Comparison of ENCODE assay signal across 9 cellular contexts in the genomic region with DNA sequence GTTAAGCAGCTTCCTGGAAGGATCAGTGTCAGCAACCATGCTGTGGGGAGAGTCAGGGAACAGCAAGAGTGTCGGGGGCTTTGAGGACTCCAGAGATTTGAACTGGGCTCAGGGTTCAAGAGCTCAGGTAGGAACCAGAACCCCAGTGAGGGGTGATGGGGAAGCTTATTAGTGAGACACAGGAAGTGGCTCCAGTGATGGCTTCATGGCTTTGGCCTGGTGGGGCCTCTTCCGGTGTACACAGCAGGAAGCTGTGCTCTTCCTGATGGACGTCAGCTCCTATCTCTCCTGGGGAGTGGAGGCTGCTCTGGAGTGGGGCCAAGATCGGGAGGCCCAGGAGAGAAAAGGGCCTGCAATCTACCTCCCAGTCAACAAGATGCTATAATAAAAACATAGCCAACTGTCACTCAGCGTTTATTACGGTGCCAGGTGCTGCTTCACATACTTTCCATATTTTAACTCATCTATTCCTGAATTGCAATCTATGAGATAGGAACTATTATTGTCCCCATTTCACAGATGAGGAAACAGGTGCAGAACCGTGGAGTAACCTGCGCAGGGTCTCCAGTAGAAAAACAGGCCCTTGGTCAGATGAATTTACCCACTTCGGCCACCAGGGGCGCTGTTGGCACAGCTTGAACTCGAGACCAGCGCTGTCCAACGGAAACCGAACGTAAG.
A peak's percentile ranks its signal among the peaks of the same experiment; 100 is the strongest.
DNase-seq lines count a peak whose midpoint lies in the region; ATAC-seq and TF ChIP-seq lines count a peak whose summit lies in the region.
"Had no signal": no experiment of that assay in that cellular context is flagged by ENCODE, and none has a peak within 500 bp of the region (broad histone marks: within the 10 kb centered on the region; RNA-seq: fewer than 3 reads in every experiment).

No MANE protein-coding gene starts in this region.

- peak; percentile 85 for TF ChIP-seq CTCF in foreskin keratinocyte (conservative IDR thresholded peaks at IDR 0.05)
- peak; percentile 92 for TF ChIP-seq CTCF in osteocyte (IDR thresholded peaks at IDR 0.05)
- TF ChIP-seq CTCF in vagina (IDR thresholded peaks at IDR 0.05), result peak; percentile 81 to 87 (median 81)

- no peak overlapping the region for H3K27ac ChIP-seq in CD4-positive, CD25-positive, alpha-beta regulatory T cell (ENCODE audit: insufficient read depth, low read length, poor library complexity, severe bottlenecking)
- H3K27ac ChIP-seq in foreskin keratinocyte (no peak overlapping the region), vagina (no peak overlapping the region)
- H3K27ac ChIP-seq: SJSA1 had no signal

- no peaks in the 10 kb centered on the region for H3K36me3 ChIP-seq in CD4-positive, CD25-positive, alpha-beta regulatory T cell (ENCODE audit: control insufficient read depth, insufficient read depth, low read length)
- H3K36me3 ChIP-seq in H7 (replicated peaks; ENCODE audit: control insufficient read depth, insufficient read depth, low read length) (no peaks in the 10 kb centered on the region), vagina (no peaks in the 10 kb centered on the region)
- H3K36me3 ChIP-seq: SJSA1 had no signal

- H3K4me1 ChIP-seq in CD4-positive, CD25-positive, alpha-beta regulatory T cell (ENCODE audit: control insufficient read depth, insufficient read depth, low read length, poor library complexity, severe bottlenecking), result no peaks in the 10 kb centered on the region
- no peaks in the 10 kb centered on the region for H3K4me1 ChIP-seq in foreskin keratinocyte
- H3K4me1 ChIP-seq in vagina, result no peaks in the 10 kb centered on the region

- H3K4me3 ChIP-seq in CD4-positive, CD25-positive, alpha-beta regulatory T cell (ENCODE audit: low read depth, low read length), result no peak overlapping the region
- H3K4me3 ChIP-seq in H7 (ENCODE audit: insufficient read depth, low read depth, low read length) (no peak overlapping the region), vagina (no peak overlapping the region)
- H3K4me3 ChIP-seq: SJSA1 had no signal

- H3K36me3 Mint-ChIP-seq in CD4-positive, CD25-positive, alpha-beta regulatory T cell, result no peaks in the 10 kb centered on the region
- no peaks in the 10 kb centered on the region for H3K36me3 Mint-ChIP-seq in activated T-helper 17 cell treated with anti-CD3 and anti-CD28 coated beads, Interleukin-2, amount 50 U/mL, for 72 hours (ENCODE audit: low read depth)
- H3K36me3 Mint-ChIP-seq in osteocyte (ENCODE audit: unreplicated experiment), result no peaks in the 10 kb centered on the region

- no peaks in the 10 kb centered on the region for H3K27me3 ChIP-seq in CD4-positive, CD25-positive, alpha-beta regulatory T cell (ENCODE audit: control insufficient read depth, insufficient read depth, low read length)
- H3K27me3 ChIP-seq in H7 (ENCODE audit: control insufficient read depth, insufficient read depth, low read length), result no peaks in the 10 kb centered on the region
- H3K27me3 ChIP-seq in foreskin keratinocyte, result peaks cover 21% of the 10 kb centered on the region
- no peaks in the 10 kb centered on the region for H3K27me3 ChIP-seq in vagina
- H3K27me3 ChIP-seq: SJSA1 had no signal

- H3K27me3 Mint-ChIP-seq in CD4-positive, CD25-positive, alpha-beta regulatory T cell, result no peaks in the 10 kb centered on the region
- H3K27me3 Mint-ChIP-seq in activated T-helper 17 cell treated with anti-CD3 and anti-CD28 coated beads, Interleukin-2, amount 50 U/mL, for 72 hours, result peaks cover 6% of the 10 kb centered on the region
- peaks cover 4% of the 10 kb centered on the region for H3K27me3 Mint-ChIP-seq in osteocyte (ENCODE audit: unreplicated experiment)

- no peak for ATAC-seq in CD4-positive, CD25-positive, alpha-beta regulatory T cell (ENCODE audit: low read depth in 2 of 2)
- ATAC-seq in activated T-helper 17 cell treated with anti-CD3 and anti-CD28 coated beads, Interleukin-2, amount 50 U/mL, for 72 hours (replicated peaks), result peak; percentile 43
- peak; percentile 33 for ATAC-seq in foreskin keratinocyte
- no peak for ATAC-seq in GM19395 (IDR thresholded peaks at IDR 0.05; ENCODE audit: unreplicated experiment)

- no peaks in the 10 kb centered on the region for H3K9me3 Mint-ChIP-seq in CD4-positive, CD25-positive, alpha-beta regulatory T cell
- no peaks in the 10 kb centered on the region for H3K9me3 Mint-ChIP-seq in activated T-helper 17 cell treated with anti-CD3 and anti-CD28 coated beads, Interleukin-2, amount 50 U/mL, for 72 hours
- no peaks in the 10 kb centered on the region for H3K9me3 Mint-ChIP-seq in osteocyte (ENCODE audit: unreplicated experiment)

- H3K27ac Mint-ChIP-seq in CD4-positive, CD25-positive, alpha-beta regulatory T cell, result no peak overlapping the region
- H3K27ac Mint-ChIP-seq in activated T-helper 17 cell treated with anti-CD3 and anti-CD28 coated beads, Interleukin-2, amount 50 U/mL, for 72 hours, result no peak overlapping the region
- H3K27ac Mint-ChIP-seq in osteocyte (ENCODE audit: unreplicated experiment), result no peak overlapping the region

- intact Hi-C loops in vagina (cut with DNase I), result no loop called here

- H3K9me3 ChIP-seq in CD4-positive, CD25-positive, alpha-beta regulatory T cell (ENCODE audit: control insufficient read depth in 2 of 2, low read length in 2 of 2), result no peaks in the 10 kb centered on the region
- no peaks in the 10 kb centered on the region for H3K9me3 ChIP-seq in vagina
- H3K9me3 ChIP-seq: SJSA1 had no signal

- no peak for TF ChIP-seq POLR2A in vagina (IDR thresholded peaks at IDR 0.05)

- peak overlapping the region in 1 of 4 donors; percentile 32 for H3K4me3 Mint-ChIP-seq in CD4-positive, CD25-positive, alpha-beta regulatory T cell
- no peak overlapping the region for H3K4me3 Mint-ChIP-seq in activated T-helper 17 cell treated with anti-CD3 and anti-CD28 coated beads, Interleukin-2, amount 50 U/mL, for 72 hours
- no peak overlapping the region for H3K4me3 Mint-ChIP-seq in osteocyte (ENCODE audit: unreplicated experiment)

- peak; percentile 30 to 66 (median 49) for DNase-seq in CD4-positive, CD25-positive, alpha-beta regulatory T cell
- DNase-seq in H7, result peak; percentile 88
- DNase-seq in foreskin keratinocyte, result no peak
- no peak for DNase-seq in osteocyte (ENCODE audit: extremely low spot score, unreplicated experiment)
- no peak for DNase-seq in vagina (ENCODE audit: extremely low spot score in 2 of 2)

- peaks cover 0 to 4% (median under 1%) of the 10 kb centered on the region in 4 donors for H3K4me1 Mint-ChIP-seq in CD4-positive, CD25-positive, alpha-beta regulatory T cell
- no peaks in the 10 kb centered on the region for H3K4me1 Mint-ChIP-seq in activated T-helper 17 cell treated with anti-CD3 and anti-CD28 coated beads, Interleukin-2, amount 50 U/mL, for 72 hours
- peaks cover 8% of the 10 kb centered on the region for H3K4me1 Mint-ChIP-seq in osteocyte (ENCODE audit: unreplicated experiment)

TF ChIP-seq in PFSK-1, 5 proteins besides CTCF, POLR2A, EP300 and RAD21:
- TF ChIP-seq SIN3A (IDR thresholded peaks at IDR 0.05; ENCODE audit: borderline replicate concordance, insufficient read depth, low read length), result no peak
- no peak for TF ChIP-seq POLR2AphosphoS5 (IDR thresholded peaks at IDR 0.05; ENCODE audit: low read depth, low read length)
- TF ChIP-seq TAF1 (IDR thresholded peaks at IDR 0.05; ENCODE audit: borderline replicate concordance, insufficient read depth, low read length), result no peak
- TF ChIP-seq FOXP2 (optimal IDR thresholded peaks at IDR 0.05; ENCODE audit: borderline replicate concordance, extremely low read depth, extremely low read length, insufficient read depth), result peak; percentile 65
- TF ChIP-seq, protein P1, sequence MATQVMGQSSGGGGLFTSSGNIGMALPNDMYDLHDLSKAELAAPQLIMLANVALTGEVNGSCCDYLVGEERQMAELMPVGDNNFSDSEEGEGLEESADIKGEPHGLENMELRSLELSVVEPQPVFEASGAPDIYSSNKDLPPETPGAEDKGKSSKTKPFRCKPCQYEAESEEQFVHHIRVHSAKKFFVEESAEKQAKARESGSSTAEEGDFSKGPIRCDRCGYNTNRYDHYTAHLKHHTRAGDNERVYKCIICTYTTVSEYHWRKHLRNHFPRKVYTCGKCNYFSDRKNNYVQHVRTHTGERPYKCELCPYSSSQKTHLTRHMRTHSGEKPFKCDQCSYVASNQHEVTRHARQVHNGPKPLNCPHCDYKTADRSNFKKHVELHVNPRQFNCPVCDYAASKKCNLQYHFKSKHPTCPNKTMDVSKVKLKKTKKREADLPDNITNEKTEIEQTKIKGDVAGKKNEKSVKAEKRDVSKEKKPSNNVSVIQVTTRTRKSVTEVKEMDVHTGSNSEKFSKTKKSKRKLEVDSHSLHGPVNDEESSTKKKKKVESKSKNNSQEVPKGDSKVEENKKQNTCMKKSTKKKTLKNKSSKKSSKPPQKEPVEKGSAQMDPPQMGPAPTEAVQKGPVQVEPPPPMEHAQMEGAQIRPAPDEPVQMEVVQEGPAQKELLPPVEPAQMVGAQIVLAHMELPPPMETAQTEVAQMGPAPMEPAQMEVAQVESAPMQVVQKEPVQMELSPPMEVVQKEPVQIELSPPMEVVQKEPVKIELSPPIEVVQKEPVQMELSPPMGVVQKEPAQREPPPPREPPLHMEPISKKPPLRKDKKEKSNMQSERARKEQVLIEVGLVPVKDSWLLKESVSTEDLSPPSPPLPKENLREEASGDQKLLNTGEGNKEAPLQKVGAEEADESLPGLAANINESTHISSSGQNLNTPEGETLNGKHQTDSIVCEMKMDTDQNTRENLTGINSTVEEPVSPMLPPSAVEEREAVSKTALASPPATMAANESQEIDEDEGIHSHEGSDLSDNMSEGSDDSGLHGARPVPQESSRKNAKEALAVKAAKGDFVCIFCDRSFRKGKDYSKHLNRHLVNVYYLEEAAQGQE (IDR thresholded peaks at IDR 0.05; ENCODE audit: insufficient read depth in 1 of 2, low read depth in 2 of 2, low read length in 2 of 2), result peak; percentile 74 to 89

Comparison
In these comparisons a context has a peak if more than half of its experiments do, and no peak if none do; other contexts are left out.
1. ATAC-seq: peak in activated T-helper 17 cell treated with anti-CD3 and anti-CD28 coated beads, Interleukin-2, amount 50 U/mL, for 72 hours (single experiment) and foreskin keratinocyte (single experiment); none in CD4-positive, CD25-positive, alpha-beta regulatory T cell (0 of 2) and GM19395 (single experiment).
2. DNase-seq: peak in CD4-positive, CD25-positive, alpha-beta regulatory T cell (3 of 3) and H7 (single experiment); none in foreskin keratinocyte (0 of 2), osteocyte (single experiment) and vagina (0 of 2).
3. Peak in every context shown above with its lines, with median percentiles within 50 percentile points of each other: CTCF ChIP-seq.